In genomic region chr2:173037245-173038106, GRCh38 we compare ENCODE assay signal across 20 cellular contexts. TPM values are rescaled to one million over a fixed set of nuclear protein-coding genes. Genes with fewer than 3 reads are reported as not detected.
DNase-seq lines count a peak whose midpoint lies in the region; ATAC-seq and TF ChIP-seq lines count a peak whose summit lies in the region.
"Had no signal": no experiment of that assay in that cellular context is flagged by ENCODE, and none has a peak within 500 bp of the region (broad histone marks: within the 10 kb centered on the region; RNA-seq: fewer than 3 reads in every experiment).

No MANE protein-coding gene starts in this region.

- H3K27me3 ChIP-seq in breast epithelium, result no peaks in the 10 kb centered on the region
- H3K27me3 ChIP-seq: BLaER1 treated with 17β-estradiol and CSF1 and Interleukin-3, amounts not matched to agents 10 nM and 100 nM; neutrophil had no signal

- no peaks in the 10 kb centered on the region for H3K36me3 ChIP-seq in mucosa of descending colon (ENCODE audit: low read depth)
- H3K36me3 ChIP-seq in breast epithelium, result no peaks in the 10 kb centered on the region
- H3K36me3 ChIP-seq: BLaER1 treated with 17β-estradiol and CSF1 and Interleukin-3, amounts not matched to agents 10 nM and 100 nM; neutrophil had no signal

- no peak overlapping the region for H3K27ac ChIP-seq in breast epithelium
- H3K27ac ChIP-seq: BLaER1 treated with 17β-estradiol and CSF1 and Interleukin-3, amounts not matched to agents 10 nM and 100 nM; neutrophil had no signal

- TF ChIP-seq CTCF in fibroblast of villous mesenchyme (IDR thresholded peaks at IDR 0.05; ENCODE audit: insufficient read depth, low read depth, low read length) (no peak), mucosa of descending colon (IDR thresholded peaks at IDR 0.05) (no peak), breast epithelium (IDR thresholded peaks at IDR 0.05) (no peak)

- no peak for TF ChIP-seq POLR2A in breast epithelium (IDR thresholded peaks at IDR 0.05)

- intact Hi-C loops in Right ventricle myocardium inferior (cut with DNase I), result loop anchor here (2.0 kb wide), 1 partner anchor 39 kb away; no protein-coding TSS in a partner anchor
- intact Hi-C loops in cardiac septum (cut with DNase I), result loop anchor here (2.0 kb wide), 1 partner anchor 35 kb away; no protein-coding TSS in a partner anchor
- intact Hi-C loops in mucosa of descending colon (cut with DNase I, micrococcal nuclease), result no loop called here
- intact Hi-C loops in breast epithelium (cut with DNase I; ENCODE audit: low total_unique reads), result no loop called here

- H3K4me1 ChIP-seq in mucosa of descending colon (ENCODE audit: low read depth), result no peaks in the 10 kb centered on the region
- H3K4me1 ChIP-seq in breast epithelium, result no peaks in the 10 kb centered on the region

- ATAC-seq in Right ventricle myocardium inferior (peak; percentile 85), mucosa of descending colon (peak; percentile 54)
- ATAC-seq: activated CD4-positive, CD25-positive, alpha-beta regulatory T cell treated with anti-CD3 and anti-CD28 coated beads, Interleukin-2, amount 50 U/mL, for 24 hours; activated T-cell treated with anti-CD3 and anti-CD28 coated beads, Interleukin-2, amount 50 U/mL, for 72 hours; PC-3; sciatic nerve; stimulated activated naive B cell treated with anti-CD40 and anti-IgM and Interleukin-4, amounts not matched to agents 10 μg/mL and 1 μg/mL and 100 μg/mL, for 72 hours had no signal

- H3K9me3 ChIP-seq in mucosa of descending colon (no peaks in the 10 kb centered on the region), breast epithelium (no peaks in the 10 kb centered on the region)
- H3K9me3 ChIP-seq: BLaER1 treated with 17β-estradiol and CSF1 and Interleukin-3, amounts not matched to agents 10 nM and 100 nM; neutrophil had no signal

- no peak for DNase-seq in Right ventricle myocardium inferior (ENCODE audit: missing footprints)
- DNase-seq in cardiac septum (ENCODE audit: low spot score), result no peak
- DNase-seq in fibroblast of villous mesenchyme (ENCODE audit: low read depth), result peak; percentile 72
- peak in 1 of 3 donors; percentile 21 for DNase-seq in mucosa of descending colon
- DNase-seq in NCI-H2227 treated with DMSO at 0.1 percent for 48 hours (lab: John Stamatoyannopoulos, UW), result no peak
- DNase-seq in activated naive CD4-positive, alpha-beta T cell treated with Interleukin-2 at 50 U/mL for 16 hours, result no peak
- no peak for DNase-seq in RKO (ENCODE audit: low spot score)
- DNase-seq in breast epithelium (ENCODE audit: low spot score in 2 of 2), result no peak
- DNase-seq: activated CD8-positive, alpha-beta memory T cell treated with anti-CD3 and anti-CD28 coated beads for 24 hours; activated T-cell treated with anti-CD3 and anti-CD28 coated beads, Interleukin-2, amount 50 U/mL, for 72 hours; GF-D8; H7; NCI-H146; PC-3; stimulated activated naive B cell treated with anti-CD40 and anti-IgM and Interleukin-4, amounts not matched to agents 10 μg/mL and 1 μg/mL and 100 μg/mL, for 72 hours; trophoblast cell had no signal

- H3K4me3 ChIP-seq in fibroblast of villous mesenchyme (ENCODE audit: low read depth, low read length), result no peak overlapping the region
- no peak overlapping the region for H3K4me3 ChIP-seq in mucosa of descending colon
- H3K4me3 ChIP-seq in breast epithelium, result no peak overlapping the region
- H3K4me3 ChIP-seq: BLaER1 treated with 17β-estradiol and CSF1 and Interleukin-3, amounts not matched to agents 10 nM and 100 nM had no signal

RNA-seq across cellular contexts. Expression of gene MAP3K20, which starts 38.2 kb away (rescaled TPM):
- 435 TPM for total RNA-seq in Right ventricle myocardium inferior
- total RNA-seq in cardiac septum, result 519 TPM
- total RNA-seq in fibroblast of villous mesenchyme, result 90.2 and 136 TPM in 2 replicates
- 100 to 1,000 TPM in 1 of 3 donors, 10 to 100 TPM in 1, 1 to 10 TPM in 1; 8.8 to 238 (median 30.5) TPM for total RNA-seq in mucosa of descending colon
- total RNA-seq in breast epithelium, result 10 to 100 TPM; 34.8 to 67.0 (median 42.9) TPM

Comparison
In these comparisons a context has a peak if more than half of its experiments do, and no peak if none do; other contexts are left out.
1. intact Hi-C loops: an anchor here in Right ventricle myocardium inferior (2.0 kb wide) and cardiac septum (2.0 kb wide); none called in mucosa of descending colon and breast epithelium.